In the genomic region with DNA sequence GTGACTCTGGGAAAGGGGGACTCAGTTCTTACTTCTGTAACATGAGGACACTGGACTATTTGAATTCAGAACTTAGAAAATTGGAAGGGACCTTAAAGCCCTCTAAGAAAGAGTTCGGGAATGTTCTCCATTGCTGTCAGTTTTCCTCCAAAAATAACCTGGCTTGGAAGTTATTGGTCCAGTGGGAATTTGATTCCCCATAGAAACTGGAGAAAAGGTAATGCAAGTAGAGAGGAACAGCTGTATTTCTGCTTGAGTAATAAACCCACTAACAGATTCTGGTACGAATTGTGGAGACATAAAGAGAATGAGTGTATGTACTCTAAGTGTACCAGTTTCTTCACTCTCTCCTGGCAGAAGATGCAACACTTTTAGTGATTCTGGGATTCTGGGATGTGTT, we compare ENCODE assay signal across 8 cellular contexts. TPM values are rescaled to one million over a fixed set of nuclear protein-coding genes. Genes with fewer than 3 reads are reported as not detected.
A peak's percentile ranks its signal among the peaks of the same experiment; 100 is the strongest.
DNase-seq lines count a peak whose midpoint lies in the region; ATAC-seq and TF ChIP-seq lines count a peak whose summit lies in the region.

No MANE protein-coding gene starts in this region.

- no peaks in the 10 kb centered on the region; the same call in 1 of the 2 replicates for H3K9me3 ChIP-seq in Panc1 (ENCODE audit: control insufficient read depth, insufficient read depth, low read depth, low read length)

- H3K4me3 ChIP-seq in GM08714 (ENCODE audit: low read length) = peak overlapping the region; percentile 99
- H3K4me3 ChIP-seq in Panc1 (ENCODE audit: low read depth in 2 of 2, low read length in 2 of 2) = peak overlapping the region; percentile 90 to 91
- peak overlapping the region; percentile 90 for H3K4me3 ChIP-seq in epithelial cell of proximal tubule (ENCODE audit: low read depth, low read length)
- peak overlapping the region; percentile 96 for H3K4me3 ChIP-seq in rectal smooth muscle tissue (ENCODE audit: low read length)

- ATAC-seq in Panc1 = no peak
- no peak for ATAC-seq in GM19351 (IDR thresholded peaks at IDR 0.05; ENCODE audit: unreplicated experiment)

- H3K27me3 ChIP-seq in Panc1 (ENCODE audit: control insufficient read depth, insufficient read depth, low read length) (no peaks in the 10 kb centered on the region), rectal smooth muscle tissue (ENCODE audit: control insufficient read depth, insufficient read depth, low read length) (no peaks in the 10 kb centered on the region)

- in situ Hi-C loops in Panc1 (cut with HindIII; ENCODE audit: low pct_unique_long_range_greater_than_20kb, low sequenced_read_pairs) = no loop called here
- in situ Hi-C loops in GM13976 (cut with MboI; ENCODE audit: low sequenced_read_pairs, unreplicated experiment) = no loop called here

- DNase-seq in Panc1 (ENCODE audit: low read depth, low spot score) = no peak
- DNase-seq in epithelial cell of proximal tubule (ENCODE audit: low read depth) = no peak
- no peak for DNase-seq in GM13976 (ENCODE audit: low spot score)
- DNase-seq in SIG-M5 treated with dmso at 0.1 percent for 504 hours (lab: John Stamatoyannopoulos, UW; ENCODE audit: unreplicated experiment) = no peak
- DNase-seq in OCI-M2 (lab: John Stamatoyannopoulos, UW; ENCODE audit: unreplicated experiment) = no peak

- CTCF ChIA-PET in Panc1 (lab: Charles Lee) = no interaction called here

- H3K4me1 ChIP-seq in Panc1 (ENCODE audit: control insufficient read depth, insufficient read depth, low read length) (peaks cover 27% of the 10 kb centered on the region), rectal smooth muscle tissue (ENCODE audit: control insufficient read depth, insufficient read depth, low read length) (peaks cover 33% of the 10 kb centered on the region)

- no peak overlapping the region for H3K9ac ChIP-seq in rectal smooth muscle tissue (ENCODE audit: low read length)

- intact Hi-C loops in Panc1 (cut with micrococcal nuclease; ENCODE audit: unreplicated experiment) = no loop called here

- no TSS peak for BruUV-seq in Panc1 (replicated peaks; lab: Mats Ljungman, UMichigan)

- peak overlapping the region; percentile 99 for H3K27ac ChIP-seq in Panc1 (ENCODE audit: low read length)
- no peak overlapping the region for H3K27ac ChIP-seq in rectal smooth muscle tissue (ENCODE audit: low read depth, low read length)

- peaks cover 22% of the 10 kb centered on the region for H3K36me3 ChIP-seq in Panc1 (ENCODE audit: control insufficient read depth, insufficient read depth, low read length)
- peaks cover 7% of the 10 kb centered on the region for H3K36me3 ChIP-seq in rectal smooth muscle tissue (ENCODE audit: control insufficient read depth, insufficient read depth, low read length)

- TF ChIP-seq CTCF in Panc1 (IDR thresholded peaks at IDR 0.05) (no peak), epithelial cell of proximal tubule (conservative IDR thresholded peaks at IDR 0.05; ENCODE audit: low read depth, low read length) (no peak), GM13976 (IDR thresholded peaks at IDR 0.05; ENCODE audit: borderline replicate concordance, control extremely low read depth, extremely low read depth, insufficient read depth, missing control alignments) (no peak)

- POLR2A ChIA-PET in Panc1 (lab: Charles Lee) = interaction anchor here (0.6 kb wide), 1 partner anchor 18 kb away, joined by 4 read pairs; no protein-coding TSS in a partner anchor

RNA-seq across cellular contexts. Expression of gene ZBED6, which starts 1.8 kb away (rescaled TPM):
- total RNA-seq in Panc1 (2021; ENCODE audit: unreplicated experiment) (39.8 TPM), epithelial cell of proximal tubule (4.8 and 13.6 TPM in 2 replicates)
- 5.9 TPM for polyA plus RNA-seq in Panc1 (2012; ENCODE audit: insufficient read length)

RNA-seq across cellular contexts. Expression of gene ZC3H11A, which starts 1.8 kb away (rescaled TPM):
- total RNA-seq in Panc1 (2021; ENCODE audit: unreplicated experiment) (69.6 TPM), epithelial cell of proximal tubule (50.5 and 56.8 TPM in 2 replicates)
- polyA plus RNA-seq in Panc1 (2012; ENCODE audit: insufficient read length) = 55.2 TPM

RNA-seq across cellular contexts. Expression of gene LAX1, which starts 32.2 kb away (rescaled TPM):
- total RNA-seq in Panc1 (2021; ENCODE audit: unreplicated experiment) (not detected), epithelial cell of proximal tubule (0.06 TPM in 1 of 2 replicates, not detected in the other)
- not detected for polyA plus RNA-seq in Panc1 (2012; ENCODE audit: insufficient read length)
